In the genomic region with DNA sequence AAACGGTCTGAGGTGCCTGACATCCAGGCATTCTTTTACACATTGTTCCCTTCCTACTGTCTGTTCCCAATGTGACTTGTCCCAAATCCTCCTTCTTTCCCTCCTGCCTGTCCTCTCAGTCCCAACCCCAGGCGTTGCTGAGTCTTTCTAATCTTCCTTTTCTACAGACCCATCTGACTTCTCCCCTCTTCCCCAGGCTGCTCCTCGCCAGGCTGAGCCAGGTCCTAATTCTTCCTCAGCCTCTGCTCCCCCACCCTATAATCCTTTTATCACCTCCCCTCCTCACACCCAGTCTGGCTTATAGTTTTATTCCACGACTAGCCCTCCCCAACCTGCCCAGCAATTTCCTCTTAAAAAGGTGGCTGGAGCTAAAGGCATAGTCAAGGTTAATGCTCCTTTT, we compare ENCODE assay signal across 10 cellular contexts. TPM values are rescaled to one million over a fixed set of nuclear protein-coding genes. Genes with fewer than 3 reads are reported as not detected.
"Had no signal": no experiment of that assay in that cellular context is flagged by ENCODE, and none has a peak within 500 bp of the region (broad histone marks: within the 10 kb centered on the region; RNA-seq: fewer than 3 reads in every experiment).

No MANE protein-coding gene starts in this region.

RNA-seq across cellular contexts. Expression of a gene that starts 25.7 kb away (rescaled TPM):
- total RNA-seq: activated B cell treated with CpG ODN at 0.5 μM for 24 hours; activated CD4-positive, alpha-beta T cell treated with anti-CD3 and anti-CD28 coated beads, Interleukin-2, amount 10 ng/mL, durations not matched to agents 24 days and 14 days; activated CD8-positive, alpha-beta T cell treated with anti-CD3 and anti-CD28 coated beads for 36 hours; activated naive CD4-positive, alpha-beta T cell treated with anti-CD3 and anti-CD28 coated beads for 36 hours; activated naive CD8-positive, alpha-beta T cell treated with anti-CD3 and anti-CD28 coated beads for 36 hours; activated T-cell treated with anti-CD3 and anti-CD28 coated beads, Interleukin-2, amount 50 U/mL, for 72 hours; activated T-helper 1 cell treated with anti-CD3 and anti-CD28 coated beads, Interleukin-12 subunit alpha, Interleukin-12 subunit beta, Interleukin-2, Interleukin-4 antibody, amounts not matched to agents 30 ng/mL and 10 ng/mL and 1 ng/mL, durations not matched to agents 14 hours and 24 hours and 36 hours had no signal

RNA-seq across cellular contexts. Expression of a gene that starts 27.9 kb away (rescaled TPM):
- total RNA-seq: activated CD4-positive, alpha-beta memory T cell treated with anti-CD3 and anti-CD28 coated beads for 36 hours; activated CD4-positive, alpha-beta T cell treated with anti-CD3 and anti-CD28 coated beads, Interleukin-2, amount 10 ng/mL, durations not matched to agents 24 days and 14 days; activated naive CD4-positive, alpha-beta T cell treated with anti-CD3 and anti-CD28 coated beads for 36 hours; activated T-helper 17 cell treated with anti-CD3 and anti-CD28 coated beads, Interleukin-2, amount 50 U/mL, for 72 hours had no signal

RNA-seq across cellular contexts. Expression of a gene that starts 45.7 kb away (rescaled TPM):
- total RNA-seq: activated B cell treated with CpG ODN at 0.5 μM for 24 hours; activated naive CD4-positive, alpha-beta T cell treated with anti-CD3 and anti-CD28 coated beads for 36 hours; body of pancreas had no signal
